ENCODE assay signal across 20 cellular contexts in the genomic region with DNA sequence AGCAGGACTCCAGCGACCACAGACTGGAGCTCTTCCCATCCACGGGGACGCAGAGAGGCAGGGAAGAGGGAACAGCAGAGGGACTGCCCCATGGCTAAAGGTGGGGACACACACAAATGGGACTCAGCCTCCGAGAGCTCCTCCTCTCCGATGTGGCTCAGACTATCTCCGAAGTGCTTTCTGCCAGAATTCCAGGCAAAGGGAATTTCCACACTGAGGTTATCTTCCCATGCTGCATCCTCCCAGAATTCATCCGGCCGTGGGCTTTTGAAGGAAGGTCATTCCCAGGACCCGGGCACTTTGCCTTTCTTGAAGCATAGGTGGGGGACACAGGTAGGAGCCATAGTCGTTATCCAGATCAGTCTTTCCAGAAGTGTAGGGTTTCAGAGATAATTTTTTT.
"Had no signal": no experiment of that assay in that cellular context is flagged by ENCODE, and none has a peak within 500 bp of the region (broad histone marks: within the 10 kb centered on the region; RNA-seq: fewer than 3 reads in every experiment).

No MANE protein-coding gene starts in this region.

- H3K27ac ChIP-seq: HL-60, KMS-11 had no signal

- ATAC-seq: K562 had no signal

- H3K4me3 ChIP-seq: K562 had no signal

- H3K27ac Mint-ChIP-seq: IgD-negative memory B cell had no signal

- H3K4me3 Mint-ChIP-seq: IgD-negative memory B cell had no signal

- H3K36me3 Mint-ChIP-seq: IgD-negative memory B cell had no signal

- DNase-seq: Kasumi-1, MM.1S, NCI-H1092 treated with DMSO at 0.1 percent for 48 hours, NCI-H1436, NCI-H187, NCI-H2029, NCI-H2107, NCI-H2227 treated with DMSO at 0.1 percent for 48 hours, NCI-H524, NCI-H69, NCI-H774, RPMI8226, SHP77, SK-N-SH had no signal

- H3K4me1 Mint-ChIP-seq: IgD-negative memory B cell had no signal

- H3K9me3 ChIP-seq: SK-N-SH had no signal

- FAIRE-seq: HTR-8/SVneo, K562, RCC 7860 had no signal

- H3K9ac ChIP-seq: KMS-11, SK-N-SH had no signal

- H3K9me3 Mint-ChIP-seq: IgD-negative memory B cell had no signal

- H3K4me2 ChIP-seq: KMS-11, SK-N-SH had no signal
